17 cellular contexts compared by ENCODE assay signal in genomic region chr13:79450110-79450509, GRCh38. TPM values are rescaled to one million over a fixed set of nuclear protein-coding genes. Genes with fewer than 3 reads are reported as not detected.
DNase-seq lines count a peak whose midpoint lies in the region; ATAC-seq lines count a peak whose summit lies in the region.
"Had no signal": no experiment of that assay in that cellular context is flagged by ENCODE, and none has a peak within 500 bp of the region (broad histone marks: within the 10 kb centered on the region; RNA-seq: fewer than 3 reads in every experiment).

No MANE protein-coding gene starts in this region.

- peak; percentile 25 for ATAC-seq in stimulated activated naive CD8-positive, alpha-beta T cell treated with anti-CD3 and anti-CD28 coated beads, Interleukin-15, amount 100 ng/mL, for 72 hours
- ATAC-seq: A549 had no signal

- peaks cover 17% of the 10 kb centered on the region for H3K36me3 Mint-ChIP-seq in activated CD4-positive, alpha-beta T cell treated with anti-CD3 and anti-CD28 coated beads, Interleukin-2, amount 10 ng/mL, durations not matched to agents 24 days and 14 days (ENCODE audit: low read depth)

- H3K27me3 Mint-ChIP-seq in activated CD4-positive, alpha-beta T cell treated with anti-CD3 and anti-CD28 coated beads, Interleukin-2, amount 10 ng/mL, durations not matched to agents 24 days and 14 days, result no peaks in the 10 kb centered on the region
- H3K27me3 Mint-ChIP-seq in stimulated activated naive CD8-positive, alpha-beta T cell treated with anti-CD3 and anti-CD28 coated beads, Interleukin-15, amount 100 ng/mL, for 72 hours, result peaks cover 9% of the 10 kb centered on the region

- H3K4me1 Mint-ChIP-seq in activated CD4-positive, alpha-beta T cell treated with anti-CD3 and anti-CD28 coated beads, Interleukin-2, amount 10 ng/mL, durations not matched to agents 24 days and 14 days, result peaks cover 76% of the 10 kb centered on the region
- peaks cover 86% of the 10 kb centered on the region for H3K4me1 Mint-ChIP-seq in stimulated activated naive CD8-positive, alpha-beta T cell treated with anti-CD3 and anti-CD28 coated beads, Interleukin-15, amount 100 ng/mL, for 72 hours

- DNase-seq in activated CD4-positive, alpha-beta T cell treated with anti-CD3 and anti-CD28 coated beads, Interleukin-2, amount 10 ng/mL, durations not matched to agents 24 days and 14 days, result no peak
- DNase-seq in activated CD4-positive, alpha-beta T cell treated with anti-CD3 and anti-CD28 coated beads for 4 hours, result no peak
- DNase-seq in stimulated activated CD4-positive, alpha-beta T cell treated with anti-CD3 and anti-CD28 coated beads, Interleukin-12 subunit alpha, Interleukin-12 subunit beta, amount 100 ng/mL, for 4 hours, result peak; percentile 20
- no peak for DNase-seq in stimulated activated CD4-positive, alpha-beta T cell treated with anti-CD3 and anti-CD28 coated beads, Interleukin-2, amount 100 ng/mL, for 48 hours
- DNase-seq in stimulated activated CD4-positive, alpha-beta T cell treated with anti-CD3 and anti-CD28 coated beads, Interleukin-1b, Interleukin-23, amount 100 ng/mL, for 48 hours, result peak; percentile 49
- peak in 1 of 2 donors; percentile 43 for DNase-seq in stimulated activated naive CD8-positive, alpha-beta T cell treated with anti-CD3 and anti-CD28 coated beads, Interleukin-15, amount 100 ng/mL, for 72 hours
- DNase-seq in NCI-H2029 (lab: John Stamatoyannopoulos, UW) (no peak), NCI-H146 treated with DMSO at 0.1 percent for 48 hours (lab: John Stamatoyannopoulos, UW; ENCODE audit: unreplicated experiment) (no peak)
- DNase-seq: COR-L47, DMS153, NCI-H1092 treated with DMSO at 0.1 percent for 48 hours, NCI-H187 treated with DMSO at 0.1 percent for 48 hours, NCI-H2171, NCI-H446 treated with DMSO at 0.1 percent for 48 hours, NCI-H748 treated with DMSO at 0.1 percent for 48 hours, PC-9 had no signal

- H3K27ac Mint-ChIP-seq in activated CD4-positive, alpha-beta T cell treated with anti-CD3 and anti-CD28 coated beads, Interleukin-2, amount 10 ng/mL, durations not matched to agents 24 days and 14 days, result peak overlapping the region; percentile 67
- peak overlapping the region in 1 of 2 donors; percentile 87 for H3K27ac Mint-ChIP-seq in stimulated activated naive CD8-positive, alpha-beta T cell treated with anti-CD3 and anti-CD28 coated beads, Interleukin-15, amount 100 ng/mL, for 72 hours

- peaks cover 14% of the 10 kb centered on the region for H3K9me3 Mint-ChIP-seq in activated CD4-positive, alpha-beta T cell treated with anti-CD3 and anti-CD28 coated beads, Interleukin-2, amount 10 ng/mL, durations not matched to agents 24 days and 14 days
- H3K9me3 Mint-ChIP-seq in stimulated activated naive CD8-positive, alpha-beta T cell treated with anti-CD3 and anti-CD28 coated beads, Interleukin-15, amount 100 ng/mL, for 72 hours, result no peaks in the 10 kb centered on the region

- H3K4me3 Mint-ChIP-seq in activated CD4-positive, alpha-beta T cell treated with anti-CD3 and anti-CD28 coated beads, Interleukin-2, amount 10 ng/mL, durations not matched to agents 24 days and 14 days, result peak overlapping the region; percentile 13
- peak overlapping the region; percentile 25 to 40 for H3K4me3 Mint-ChIP-seq in stimulated activated naive CD8-positive, alpha-beta T cell treated with anti-CD3 and anti-CD28 coated beads, Interleukin-15, amount 100 ng/mL, for 72 hours

- intact Hi-C loops in activated CD4-positive, alpha-beta T cell treated with anti-CD3 and anti-CD28 coated beads, Interleukin-2, amount 10 ng/mL, durations not matched to agents 24 days and 14 days (cut with micrococcal nuclease), result loop anchor here (2.0 to 10.0 kb wide), 3 partner anchors 15 to 255 kb away; no protein-coding TSS in a partner anchor

RNA-seq across cellular contexts. Expression of gene NDFIP2, which starts 30.8 kb away (rescaled TPM):
- 258 and 272 TPM in 2 replicates for total RNA-seq in activated CD4-positive, alpha-beta T cell treated with anti-CD3 and anti-CD28 coated beads, Interleukin-2, amount 10 ng/mL, durations not matched to agents 24 days and 14 days

RNA-seq across cellular contexts. Expression of gene RBM26, which starts 44.1 kb away (rescaled TPM):
- total RNA-seq in activated CD4-positive, alpha-beta T cell treated with anti-CD3 and anti-CD28 coated beads, Interleukin-2, amount 10 ng/mL, durations not matched to agents 24 days and 14 days, result 96.6 and 100 TPM in 2 replicates

Comparison
In these comparisons a context has a peak if more than half of its experiments do, and no peak if none do; other contexts are left out.
1. DNase-seq: peak in stimulated activated CD4-positive, alpha-beta T cell treated with anti-CD3 and anti-CD28 coated beads, Interleukin-12 subunit alpha, Interleukin-12 subunit beta, amount 100 ng/mL, for 4 hours (single experiment) and stimulated activated CD4-positive, alpha-beta T cell treated with anti-CD3 and anti-CD28 coated beads, Interleukin-1b, Interleukin-23, amount 100 ng/mL, for 48 hours (single experiment); none in activated CD4-positive, alpha-beta T cell treated with anti-CD3 and anti-CD28 coated beads, Interleukin-2, amount 10 ng/mL, durations not matched to agents 24 days and 14 days (single experiment), activated CD4-positive, alpha-beta T cell treated with anti-CD3 and anti-CD28 coated beads for 4 hours (0 of 2), stimulated activated CD4-positive, alpha-beta T cell treated with anti-CD3 and anti-CD28 coated beads, Interleukin-2, amount 100 ng/mL, for 48 hours (0 of 2), NCI-H2029 (single experiment) and NCI-H146 treated with DMSO at 0.1 percent for 48 hours (single experiment).